In the genomic region with DNA sequence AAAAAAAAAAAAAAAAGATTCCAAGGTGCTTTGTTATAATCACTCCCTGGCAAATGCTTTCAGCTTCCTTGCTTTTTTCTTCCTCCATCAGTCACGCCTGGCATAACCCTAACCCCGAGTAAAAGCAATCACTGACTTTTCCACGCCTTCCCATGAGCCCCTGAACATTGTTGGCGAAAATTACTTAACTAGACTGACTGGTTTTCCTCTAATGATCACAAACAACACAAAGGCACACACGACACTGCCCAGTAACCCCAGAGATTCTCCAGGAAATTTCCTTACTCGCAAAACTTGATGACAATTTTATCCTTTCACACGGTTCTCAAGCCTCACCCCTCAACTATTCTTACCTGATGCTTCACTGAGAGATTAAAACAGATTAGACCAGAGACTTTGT, we compare ENCODE assay signal across 15 cellular contexts.
"Had no signal": no experiment of that assay in that cellular context is flagged by ENCODE, and none has a peak within 500 bp of the region (broad histone marks: within the 10 kb centered on the region; RNA-seq: fewer than 3 reads in every experiment).

No MANE protein-coding gene starts in this region.

- H2AFZ ChIP-seq: hepatocyte had no signal

- H3K27me3 ChIP-seq: hepatocyte, sigmoid colon had no signal

- DNase-seq: activated CD4-positive, alpha-beta T cell treated with anti-CD3 and anti-CD28 coated beads for 36 hours; activated CD4-positive, alpha-beta T cell treated with anti-CD3 and anti-CD28 coated beads, Interleukin-2, amount 50 U/mL, for 48 hours; activated gamma-delta T cell treated with Interleukin-2 at 50 U/mL for 16 hours; effector CD4-positive, alpha-beta T cell; foreskin fibroblast; sigmoid colon; stimulated activated CD4-positive, alpha-beta T cell treated with anti-CD3 and anti-CD28 coated beads, Interleukin-4, amount 100 ng/mL, for 24 hours; stomach; T-helper 2 cell had no signal

- H3K36me3 ChIP-seq: sigmoid colon, stomach had no signal

- H3K27ac ChIP-seq: hepatocyte, sigmoid colon had no signal

- ATAC-seq: activated CD4-positive, alpha-beta T cell treated with anti-CD3 and anti-CD28 coated beads for 36 hours; stimulated activated effector memory CD8-positive, alpha-beta T cell treated with anti-CD3 and anti-CD28 coated beads, Interleukin-12 subunit alpha, Interleukin-12 subunit beta, amount 100 ng/mL, for 72 hours; WTC11 had no signal

- H3K4me1 ChIP-seq: sigmoid colon had no signal

- H3K4me1 Mint-ChIP-seq: activated CD4-positive, alpha-beta T cell treated with anti-CD3 and anti-CD28 coated beads for 36 hours; stimulated activated effector memory CD8-positive, alpha-beta T cell treated with anti-CD3 and anti-CD28 coated beads, Interleukin-12 subunit alpha, Interleukin-12 subunit beta, amount 100 ng/mL, for 72 hours had no signal

- H3K4me3 ChIP-seq: hepatocyte, sigmoid colon, stomach had no signal

- H3K36me3 Mint-ChIP-seq: activated naive CD8-positive, alpha-beta T cell; mesothelial cell of epicardium; stimulated activated effector memory CD8-positive, alpha-beta T cell treated with anti-CD3 and anti-CD28 coated beads, Interleukin-12 subunit alpha, Interleukin-12 subunit beta, amount 100 ng/mL, for 72 hours; WTC11 had no signal

- H3K9me3 ChIP-seq: sigmoid colon, stomach had no signal

- H3K4me3 Mint-ChIP-seq: activated CD4-positive, alpha-beta T cell treated with anti-CD3 and anti-CD28 coated beads for 36 hours; activated naive CD8-positive, alpha-beta T cell; activated T-helper 1 cell treated with anti-CD3 and anti-CD28 coated beads, Interleukin-12 subunit alpha, Interleukin-12 subunit beta, Interleukin-2, Interleukin-4 antibody, amounts not matched to agents 30 ng/mL and 10 ng/mL and 1 ng/mL, durations not matched to agents 14 hours and 24 hours and 36 hours; mesothelial cell of epicardium; stimulated activated effector memory CD8-positive, alpha-beta T cell treated with anti-CD3 and anti-CD28 coated beads, Interleukin-12 subunit alpha, Interleukin-12 subunit beta, amount 100 ng/mL, for 72 hours; WTC11 had no signal

- H3K9me3 Mint-ChIP-seq: activated T-helper 1 cell treated with anti-CD3 and anti-CD28 coated beads, Interleukin-12 subunit alpha, Interleukin-12 subunit beta, Interleukin-2, Interleukin-4 antibody, amounts not matched to agents 30 ng/mL and 10 ng/mL and 1 ng/mL, durations not matched to agents 14 hours and 24 hours and 36 hours; mesothelial cell of epicardium; stimulated activated effector memory CD8-positive, alpha-beta T cell treated with anti-CD3 and anti-CD28 coated beads, Interleukin-12 subunit alpha, Interleukin-12 subunit beta, amount 100 ng/mL, for 72 hours; WTC11 had no signal

- H3K79me2 ChIP-seq: hepatocyte had no signal

- H3K27ac Mint-ChIP-seq: activated CD4-positive, alpha-beta T cell treated with anti-CD3 and anti-CD28 coated beads for 36 hours; activated naive CD8-positive, alpha-beta T cell; activated T-helper 1 cell treated with anti-CD3 and anti-CD28 coated beads, Interleukin-12 subunit alpha, Interleukin-12 subunit beta, Interleukin-2, Interleukin-4 antibody, amounts not matched to agents 30 ng/mL and 10 ng/mL and 1 ng/mL, durations not matched to agents 14 hours and 24 hours and 36 hours; mesothelial cell of epicardium; stimulated activated effector memory CD8-positive, alpha-beta T cell treated with anti-CD3 and anti-CD28 coated beads, Interleukin-12 subunit alpha, Interleukin-12 subunit beta, amount 100 ng/mL, for 72 hours; WTC11 had no signal

- H3K4me2 ChIP-seq: hepatocyte had no signal
